In the genomic region with DNA sequence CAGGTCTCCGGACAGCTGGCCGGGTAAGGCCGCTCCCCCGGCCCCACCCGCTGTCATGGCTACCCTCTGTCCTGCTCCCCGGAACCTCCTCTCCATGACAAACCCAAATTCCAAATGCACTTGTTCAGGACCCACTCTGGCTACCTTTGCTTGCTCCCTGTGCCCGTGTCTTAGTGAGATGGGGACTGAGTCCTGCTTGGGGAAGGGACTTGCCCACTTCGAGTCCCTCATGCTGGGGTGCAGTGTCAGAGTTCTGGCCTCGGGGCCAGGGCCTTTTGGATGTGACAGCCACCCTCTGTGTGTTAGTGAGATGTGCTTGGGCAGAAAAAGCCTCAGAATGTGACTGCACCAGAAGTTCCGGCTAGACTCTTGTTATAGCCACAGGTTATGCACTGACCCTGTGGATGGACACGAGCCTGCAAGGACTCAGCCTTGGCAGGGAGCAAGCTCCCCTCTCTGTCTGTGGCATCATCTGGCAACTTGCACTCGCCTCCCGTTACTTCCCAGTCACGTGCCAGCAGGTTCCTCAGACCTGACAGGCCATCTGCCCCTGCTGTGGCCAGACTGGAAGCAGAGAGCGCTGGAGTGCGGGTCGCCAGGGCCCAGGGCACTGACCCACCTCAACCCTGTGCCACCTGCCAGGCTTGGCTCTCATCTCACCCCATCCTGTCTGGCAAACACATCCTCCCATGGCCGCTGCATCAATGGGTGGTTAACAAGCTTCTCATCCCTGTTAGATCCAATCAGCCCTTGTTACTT, we compare ENCODE assay signal across 22 cellular contexts. TPM values are rescaled to one million over a fixed set of nuclear protein-coding genes. Genes with fewer than 3 reads are reported as not detected.
"Had no signal": no experiment of that assay in that cellular context is flagged by ENCODE, and none has a peak within 500 bp of the region (broad histone marks: within the 10 kb centered on the region; RNA-seq: fewer than 3 reads in every experiment).

No MANE protein-coding gene starts in this region.

- H3K9me3 ChIP-seq: adrenal gland, esophagus squamous epithelium, left lung, spleen, stomach, thoracic aorta, upper lobe of right lung had no signal

- DNase-seq: activated CD4-positive, alpha-beta T cell treated with anti-CD3 and anti-CD28 coated beads, Interleukin-2, amount 50 U/mL, for 48 hours; activated CD8-positive, alpha-beta memory T cell treated with anti-CD3 and anti-CD28 coated beads, Interleukin-2, amount 10 ng/mL, durations not matched to agents 7 days and 5 days; activated naive CD4-positive, alpha-beta T cell treated with anti-CD3 and anti-CD28 coated beads, Interleukin-2, amount 50 U/mL, for 16 hours; activated T-cell treated with anti-CD3 and anti-CD28 coated beads, Interleukin-2, amount 50 U/mL, for 1 hour; adrenal gland; esophagus squamous epithelium; hippocampal formation; mesendoderm; stomach; T-helper 1 cell; T1000; upper lobe of right lung had no signal

- H3K27ac Mint-ChIP-seq: activated CD8-positive, alpha-beta memory T cell treated with anti-CD3 and anti-CD28 coated beads, Interleukin-2, amount 10 ng/mL, durations not matched to agents 7 days and 5 days; activated T-helper 2 cell treated with anti-CD3 and anti-CD28 coated beads, Interferon-gamma antibody, Interleukin-2, Interleukin-4, amounts not matched to agents 10 μg/mL and 5 μg/mL and 100 μg/mL, durations not matched to agents 14 hours and 24 hours and 36 hours; natural killer cell treated with Interleukin-12 subunit alpha and Interleukin-12 subunit beta and Interleukin-15 and Interleukin-18, amount 100 ng/mL, for 72 hours had no signal

- H3K4me3 ChIP-seq: adrenal gland, cardiac muscle cell, coronary artery, esophagus squamous epithelium, left lung, spleen, stomach, thoracic aorta, upper lobe of right lung had no signal

- H3K4me3 Mint-ChIP-seq: activated CD8-positive, alpha-beta memory T cell treated with anti-CD3 and anti-CD28 coated beads, Interleukin-2, amount 10 ng/mL, durations not matched to agents 7 days and 5 days; natural killer cell treated with Interleukin-12 subunit alpha and Interleukin-12 subunit beta and Interleukin-15 and Interleukin-18, amount 100 ng/mL, for 72 hours had no signal

- H3K9me3 Mint-ChIP-seq: activated T-helper 2 cell treated with anti-CD3 and anti-CD28 coated beads, Interferon-gamma antibody, Interleukin-2, Interleukin-4, amounts not matched to agents 10 μg/mL and 5 μg/mL and 100 μg/mL, durations not matched to agents 14 hours and 24 hours and 36 hours; natural killer cell treated with Interleukin-12 subunit alpha and Interleukin-12 subunit beta and Interleukin-15 and Interleukin-18, amount 100 ng/mL, for 72 hours had no signal

- H3K36me3 ChIP-seq: adrenal gland, cardiac muscle cell, esophagus squamous epithelium, left lung, spleen, stomach, thoracic aorta, upper lobe of right lung had no signal

- H3K27ac ChIP-seq: adrenal gland, cardiac muscle cell, coronary artery, esophagus squamous epithelium, left lung, spleen, stomach, thoracic aorta, upper lobe of right lung had no signal

- ATAC-seq: activated CD8-positive, alpha-beta memory T cell treated with anti-CD3 and anti-CD28 coated beads, Interleukin-2, amount 10 ng/mL, durations not matched to agents 7 days and 5 days; left lung; sciatic nerve; upper lobe of right lung had no signal

- H3K27me3 ChIP-seq: adrenal gland, upper lobe of right lung had no signal

- H3K36me3 Mint-ChIP-seq: activated CD8-positive, alpha-beta memory T cell treated with anti-CD3 and anti-CD28 coated beads, Interleukin-2, amount 10 ng/mL, durations not matched to agents 7 days and 5 days; natural killer cell treated with Interleukin-12 subunit alpha and Interleukin-12 subunit beta and Interleukin-15 and Interleukin-18, amount 100 ng/mL, for 72 hours had no signal

RNA-seq across cellular contexts. Expression of gene SLC6A12, which starts 28.6 kb away (rescaled TPM):
- total RNA-seq: fibroblast of villous mesenchyme, pulmonary artery endothelial cell had no signal
